In genomic region chr17:17921192-17922082, GRCh38 we compare ENCODE assay signal across 7 cellular contexts. TPM values are rescaled to one million over a fixed set of nuclear protein-coding genes. Genes with fewer than 3 reads are reported as not detected.
DNase-seq lines count a peak whose midpoint lies in the region; ATAC-seq lines count a peak whose summit lies in the region.

No MANE protein-coding gene starts in this region.

- intact Hi-C loops in left cardiac atrium (cut with DNase I) = loop anchor here (5.0 to 10.0 kb wide), 2 partner anchors 113 to 239 kb away; partner anchors contain the start of genes ATPAF2 (in 1 of the 2), GID4 (in 1 of the 2) and RAI1 (in 1 of the 2)

- H3K4me3 Mint-ChIP-seq in activated naive CD8-positive, alpha-beta T cell treated with anti-CD3 and anti-CD28 coated beads, Interleukin-2, amount 50 U/mL, for 24 hours = no peak overlapping the region

- peak; percentile 46 for ATAC-seq in activated naive CD8-positive, alpha-beta T cell treated with anti-CD3 and anti-CD28 coated beads, Interleukin-2, amount 50 U/mL, for 24 hours
- ATAC-seq in left cardiac atrium = peak; percentile 58 to 86
- ATAC-seq in HG03139 (IDR thresholded peaks at IDR 0.05; ENCODE audit: unreplicated experiment) = no peak

- peak; percentile 90 for DNase-seq in HS-5 (ENCODE audit: low read depth)
- DNase-seq in activated naive CD8-positive, alpha-beta T cell treated with anti-CD3 and anti-CD28 coated beads, Interleukin-2, amount 50 U/mL, for 24 hours = no peak
- DNase-seq in left cardiac atrium = no peak
- DNase-seq in putamen (ENCODE audit: low spot score) = peak; percentile 88
- DNase-seq in UCSD-AML1 (lab: John Stamatoyannopoulos, UW; ENCODE audit: unreplicated experiment) = no peak
- no peak for DNase-seq in GM19240 (ENCODE audit: insufficient read length, low spot score)

- no peaks in the 10 kb centered on the region for H3K9me3 Mint-ChIP-seq in activated naive CD8-positive, alpha-beta T cell treated with anti-CD3 and anti-CD28 coated beads, Interleukin-2, amount 50 U/mL, for 24 hours

- H3K36me3 Mint-ChIP-seq in activated naive CD8-positive, alpha-beta T cell treated with anti-CD3 and anti-CD28 coated beads, Interleukin-2, amount 50 U/mL, for 24 hours (ENCODE audit: low read depth) = peaks cover 1% of the 10 kb centered on the region

- peaks cover 20% of the 10 kb centered on the region for H3K4me1 Mint-ChIP-seq in activated naive CD8-positive, alpha-beta T cell treated with anti-CD3 and anti-CD28 coated beads, Interleukin-2, amount 50 U/mL, for 24 hours

- H3K27ac Mint-ChIP-seq in activated naive CD8-positive, alpha-beta T cell treated with anti-CD3 and anti-CD28 coated beads, Interleukin-2, amount 50 U/mL, for 24 hours = peak overlapping the region; percentile 40

- no peaks in the 10 kb centered on the region for H3K27me3 Mint-ChIP-seq in activated naive CD8-positive, alpha-beta T cell treated with anti-CD3 and anti-CD28 coated beads, Interleukin-2, amount 50 U/mL, for 24 hours

RNA-seq across cellular contexts. Expression of gene TOM1L2, which starts 50.8 kb away (rescaled TPM):
- 100 to 1,000 TPM; 179 to 183 TPM for total RNA-seq in left cardiac atrium

RNA-seq across cellular contexts. Expression of gene DRC3, which starts 51.2 kb away (rescaled TPM):
- total RNA-seq in left cardiac atrium = 1 to 10 TPM; 1.4 to 2.0 TPM

Comparison
In these comparisons a context has a peak if more than half of its experiments do, and no peak if none do; other contexts are left out.
1. DNase-seq: peak in HS-5 (single experiment) and putamen (single experiment); none in activated naive CD8-positive, alpha-beta T cell treated with anti-CD3 and anti-CD28 coated beads, Interleukin-2, amount 50 U/mL, for 24 hours (single experiment), left cardiac atrium (single experiment), UCSD-AML1 (single experiment) and GM19240 (single experiment).